In genomic region chr3:15858547-15859506, GRCh38 we compare ENCODE assay signal across 8 cellular contexts.
A peak's percentile ranks its signal among the peaks of the same experiment; 100 is the strongest.
DNase-seq lines count a peak whose midpoint lies in the region; ATAC-seq, FAIRE-seq and TF ChIP-seq lines count a peak whose summit lies in the region.

No MANE protein-coding gene starts in this region.

- no peaks in the 10 kb centered on the region for H3K9me3 ChIP-seq in HepG2 (ENCODE audit: low read length)

- CTCF ChIA-PET in HepG2 (lab: Yijun Ruan, JAX; ENCODE audit: low intra/inter-chr PET ratio, low total read pairs): no interaction called here

- H4K20me1 ChIP-seq in HepG2 (ENCODE audit: insufficient read depth, low read length): peaks cover 26% of the 10 kb centered on the region

- H3K36me3 ChIP-seq in HepG2 (replicated peaks in 1 of 2; ENCODE audit: control insufficient read depth in 1 of 2, insufficient read depth in 2 of 2, low read length in 2 of 2): no peaks in the 10 kb centered on the region

- ATAC-seq in GM21717 (IDR thresholded peaks at IDR 0.05; ENCODE audit: unreplicated experiment) (peak; percentile 72), HepG2 (peak; percentile 86)

- WGBS in HepG2 (ENCODE audit: low lambda C conversion rate): 1% methylated on average over 21 of the region's 70 CpGs

- POLR2A ChIA-PET in HepG2 (lab: Yijun Ruan, JAX): no interaction called here

- peak overlapping the region; percentile 72 for H3K4me2 ChIP-seq in HepG2 (ENCODE audit: low read depth, low read length)

- H3K27ac ChIP-seq in VCaP (peak overlapping the region; percentile 95), HepG2 (ENCODE audit: extremely low read length, insufficient read depth, low read length) (peak overlapping the region; percentile 93)

- peak overlapping the region; percentile 87 for H3K9ac ChIP-seq in HepG2 (ENCODE audit: insufficient read depth, low read depth, low read length)

- TF ChIP-seq CTCF in GM10266 (IDR thresholded peaks at IDR 0.05; ENCODE audit: control insufficient read depth, insufficient read depth, low read depth, missing control alignments): no peak
- TF ChIP-seq CTCF in VCaP (conservative IDR thresholded peaks at IDR 0.05): no peak
- TF ChIP-seq CTCF in HepG2 (CRISPR knock-in tag; IDR thresholded peaks at IDR 0.05): no peak

- peaks cover 48% of the 10 kb centered on the region for H3K79me2 ChIP-seq in HepG2 (ENCODE audit: insufficient read depth, low read length)

- peak; percentile 72 for DNase-seq in GM10266 (ENCODE audit: extremely low spot score)
- peak; percentile 37 for DNase-seq in Jurkat, Clone E6-1 (ENCODE audit: low read depth, low spot score)
- DNase-seq in central memory CD4-positive, alpha-beta T cell: peak; percentile 70
- DNase-seq in HepG2 (ENCODE audit: low spot score): peak; percentile 77
- peak; percentile 49 to 55 for DNase-seq in stimulated activated CD4-positive, alpha-beta T cell treated with anti-CD3 and anti-CD28 coated beads, Interleukin-4, amount 100 ng/mL, for 4 hours
- no peak for DNase-seq in COLO829 (ENCODE audit: low spot score)

- TF ChIP-seq RAD21 in HepG2 (CRISPR knock-in tag; IDR thresholded peaks at IDR 0.05): peak; percentile 30; the same call in 1 of the 2 replicates

- peak overlapping the region; percentile 69 for H3K4me3 ChIP-seq in Jurkat, Clone E6-1 (ENCODE audit: low read length)
- peak overlapping the region; percentile 59 to 93 (median 91) for H3K4me3 ChIP-seq in HepG2 (replicated peaks in 1 of 3; ENCODE audit: insufficient read depth in 1 of 3, low read depth in 2 of 3, low read length in 3 of 3)

- H3K4me1 ChIP-seq in HepG2 (ENCODE audit: insufficient read depth, low read length): peaks cover 43% of the 10 kb centered on the region

- TF ChIP-seq EP300 in HepG2 (IDR thresholded peaks at IDR 0.05; ENCODE audit: low read depth in 2 of 2, low read length in 2 of 2) (peak in 1 of 2 experiments; percentile 59; a peak in 1 of 4 replicates), HepG2 (CRISPR knock-in tag; IDR thresholded peaks at IDR 0.05; ENCODE audit: borderline replicate concordance) (peak; percentile 44; the same call in 1 of the 2 replicates)

- no peaks in the 10 kb centered on the region for H3K27me3 ChIP-seq in HepG2 (ENCODE audit: control insufficient read depth in 1 of 2, insufficient read depth in 2 of 2, low read length in 2 of 2)

- peak; percentile 16 to 61; a peak in 2 of 4 replicates for TF ChIP-seq POLR2A in HepG2 (IDR thresholded peaks at IDR 0.05; ENCODE audit: insufficient read depth in 1 of 2, low read depth in 2 of 2, low read length in 2 of 2)

- no TSS peak for BruUV-seq in HepG2 (replicated peaks; lab: Mats Ljungman, UMichigan)

- in situ Hi-C loops in HepG2 (cut with HindIII; ENCODE audit: extremely low pct_ligation_motif_present, low pct_unique_long_range_greater_than_20kb): no loop called here

- intact Hi-C loops in HepG2 (cut with micrococcal nuclease; ENCODE audit: unreplicated experiment): no loop called here

- no peak overlapping the region for H2AFZ ChIP-seq in HepG2 (ENCODE audit: low read length)

- FAIRE-seq in HepG2 (lab: Jason Lieb, UNC): peak; percentile 79

TF ChIP-seq in HepG2, 621 proteins besides CTCF, POLR2A, EP300 and RAD21 (continues in another document):
- TF ChIP-seq ZHX1 (CRISPR knock-in tag; IDR thresholded peaks at IDR 0.05; ENCODE audit: low read depth) (0 out of 2 replicates have a peak, but pooled peaks have one; percentile 44), ZNF746 (CRISPR knock-in tag; IDR thresholded peaks at IDR 0.05) (peak; percentile 71), PATZ1 (CRISPR knock-in tag; IDR thresholded peaks at IDR 0.05) (peak; percentile 73), ZBTB1 (CRISPR knock-in tag; IDR thresholded peaks at IDR 0.05; ENCODE audit: borderline replicate concordance) (no peak), NR2F2 (IDR thresholded peaks at IDR 0.05; ENCODE audit: borderline replicate concordance, low read depth) (peak; percentile 96), RELA (CRISPR knock-in tag; IDR thresholded peaks at IDR 0.05) (no peak), ZNF329 (CRISPR knock-in tag; IDR thresholded peaks at IDR 0.05; ENCODE audit: low read depth) (0 out of 2 replicates have a peak, but pooled peaks have one; percentile 36), KLF6 (CRISPR knock-in tag; IDR thresholded peaks at IDR 0.05) (no peak; the same call in 1 of the 2 replicates), ZNF275 (CRISPR knock-in tag; IDR thresholded peaks at IDR 0.05; ENCODE audit: borderline replicate concordance) (no peak), KAT8 (CRISPR knock-in tag; IDR thresholded peaks at IDR 0.05) (peak; percentile 82), PTBP1 (IDR thresholded peaks at IDR 0.05; ENCODE audit: low read depth, low read length, poor library complexity, severe bottlenecking) (no peak), FOXM1 (CRISPR knock-in tag; IDR thresholded peaks at IDR 0.05) (no peak), ZFP37 (CRISPR knock-in tag; IDR thresholded peaks at IDR 0.05; ENCODE audit: borderline replicate concordance) (no peak), ZNF503 (CRISPR knock-in tag; IDR thresholded peaks at IDR 0.05) (peak; percentile 74; the same call in 1 of the 2 replicates)
